ENCODE assay signal across 17 cellular contexts in genomic region chr6:43860285-43860684, GRCh38.
DNase-seq lines count a peak whose midpoint lies in the region; ATAC-seq and TF ChIP-seq lines count a peak whose summit lies in the region.
"Had no signal": no experiment of that assay in that cellular context is flagged by ENCODE, and none has a peak within 500 bp of the region (broad histone marks: within the 10 kb centered on the region; RNA-seq: fewer than 3 reads in every experiment).

No MANE protein-coding gene starts in this region.

- H3K4me1 Mint-ChIP-seq in brain = peaks cover 46% of the 10 kb centered on the region
- H3K4me1 Mint-ChIP-seq: activated CD4-positive, alpha-beta T cell treated with anti-CD3 and anti-CD28 coated beads for 36 hours had no signal

- no peak for ATAC-seq in left ventricle myocardium superior
- ATAC-seq in HG03139 (IDR thresholded peaks at IDR 0.05; ENCODE audit: unreplicated experiment) = no peak
- no peak for ATAC-seq in left lung
- ATAC-seq in GM21447 (IDR thresholded peaks at IDR 0.05; ENCODE audit: unreplicated experiment) = no peak
- ATAC-seq: activated CD4-positive, alpha-beta T cell treated with anti-CD3 and anti-CD28 coated beads for 36 hours; activated naive CD4-positive, alpha-beta T cell treated with anti-CD3 and anti-CD28 coated beads, Interleukin-2, amount 50 U/mL, for 72 hours had no signal

- H3K36me3 ChIP-seq in cardiac muscle cell (no peaks in the 10 kb centered on the region), spleen (no peaks in the 10 kb centered on the region), left lung (no peaks in the 10 kb centered on the region)
- H3K36me3 ChIP-seq: colonic mucosa, SJCRH30 had no signal

- no peaks in the 10 kb centered on the region for H3K36me3 Mint-ChIP-seq in brain
- H3K36me3 Mint-ChIP-seq: activated naive CD4-positive, alpha-beta T cell treated with anti-CD3 and anti-CD28 coated beads, Interleukin-2, amount 50 U/mL, for 72 hours had no signal

- peaks cover 0 to 3% (median 0%) of the 10 kb centered on the region in 5 experiments for H3K9me3 Mint-ChIP-seq in brain
- H3K9me3 Mint-ChIP-seq: activated naive CD4-positive, alpha-beta T cell treated with anti-CD3 and anti-CD28 coated beads, Interleukin-2, amount 50 U/mL, for 72 hours; activated T-helper 1 cell treated with anti-CD3 and anti-CD28 coated beads, Interleukin-12 subunit alpha, Interleukin-12 subunit beta, Interleukin-2, Interleukin-4 antibody, amounts not matched to agents 30 ng/mL and 10 ng/mL and 1 ng/mL, durations not matched to agents 14 hours and 24 hours and 36 hours had no signal

- no peaks in the 10 kb centered on the region for H3K27me3 ChIP-seq in cardiac muscle cell
- H3K27me3 ChIP-seq in spleen (replicated peaks in 1 of 7) = peaks cover 0 to 19% (median 0%) of the 10 kb centered on the region in 7 donors
- peaks cover 0 to 17% of the 10 kb centered on the region in 2 donors for H3K27me3 ChIP-seq in left lung
- H3K27me3 ChIP-seq: colonic mucosa had no signal

- no peak for TF ChIP-seq POLR2A in spleen (IDR thresholded peaks at IDR 0.05)

- WGBS in spleen, 5 donors = 68 to 84% (median 79%) methylated on average over 7 of the region's 7 CpGs

- H3K27ac Mint-ChIP-seq in brain = peak overlapping the region in 4 of 5 experiments; percentile 28 to 86 (median 58)
- H3K27ac Mint-ChIP-seq: activated CD4-positive, alpha-beta T cell treated with anti-CD3 and anti-CD28 coated beads for 36 hours; activated naive CD4-positive, alpha-beta T cell treated with anti-CD3 and anti-CD28 coated beads, Interleukin-2, amount 50 U/mL, for 72 hours; activated T-helper 1 cell treated with anti-CD3 and anti-CD28 coated beads, Interleukin-12 subunit alpha, Interleukin-12 subunit beta, Interleukin-2, Interleukin-4 antibody, amounts not matched to agents 30 ng/mL and 10 ng/mL and 1 ng/mL, durations not matched to agents 14 hours and 24 hours and 36 hours had no signal

- no peak overlapping the region for H3K4me3 Mint-ChIP-seq in brain
- H3K4me3 Mint-ChIP-seq: activated CD4-positive, alpha-beta T cell treated with anti-CD3 and anti-CD28 coated beads for 36 hours; activated T-helper 1 cell treated with anti-CD3 and anti-CD28 coated beads, Interleukin-12 subunit alpha, Interleukin-12 subunit beta, Interleukin-2, Interleukin-4 antibody, amounts not matched to agents 30 ng/mL and 10 ng/mL and 1 ng/mL, durations not matched to agents 14 hours and 24 hours and 36 hours had no signal

- peaks cover 35% of the 10 kb centered on the region for H3K4me1 ChIP-seq in cardiac muscle cell (ENCODE audit: low read depth)
- H3K4me1 ChIP-seq in spleen = no peaks in the 10 kb centered on the region
- H3K4me1 ChIP-seq in left lung = no peaks in the 10 kb centered on the region
- H3K4me1 ChIP-seq: colonic mucosa had no signal

- intact Hi-C loops in left ventricle myocardium superior (cut with micrococcal nuclease) (no loop called here), spleen (cut with DNase I; ENCODE audit: low total_unique reads) (no loop called here), left lung (cut with DNase I) (no loop called here)

- H3K9me3 ChIP-seq in cardiac muscle cell (ENCODE audit: low read depth) = no peaks in the 10 kb centered on the region
- no peaks in the 10 kb centered on the region for H3K9me3 ChIP-seq in spleen
- no peaks in the 10 kb centered on the region for H3K9me3 ChIP-seq in left lung
- H3K9me3 ChIP-seq: colonic mucosa, SJCRH30 had no signal

- no peak overlapping the region for H3K4me3 ChIP-seq in cardiac muscle cell
- H3K4me3 ChIP-seq in spleen = no peak overlapping the region
- no peak overlapping the region for H3K4me3 ChIP-seq in left lung
- H3K4me3 ChIP-seq: colonic mucosa, PC-9, SJCRH30 had no signal

- DNase-seq in cardiac muscle cell (ENCODE audit: low read depth in 1 of 2, low spot score in 1 of 2) (peak in 1 of 2 donors; percentile 17), left ventricle myocardium superior (no peak), NCI-H1092 treated with DMSO at 0.1 percent for 48 hours (lab: John Stamatoyannopoulos, UW) (peak; percentile 9), spleen (peak; percentile 38), left lung (no peak)
- DNase-seq: activated CD4-positive, alpha-beta T cell treated with anti-CD3 and anti-CD28 coated beads for 36 hours; colonic mucosa; NCI-H1694 treated with DMSO at 0.1 percent for 48 hours; NCI-H526 treated with DMSO at 0.1 percent for 48 hours; PC-9; stimulated activated CD4-positive, alpha-beta T cell treated with anti-CD3 and anti-CD28 coated beads, Interleukin-12 subunit alpha, Interleukin-12 subunit beta, amount 100 ng/mL, for 4 hours had no signal

- peak overlapping the region; percentile 14 for H3K27ac ChIP-seq in cardiac muscle cell
- no peak overlapping the region for H3K27ac ChIP-seq in spleen
- H3K27ac ChIP-seq in left lung = no peak overlapping the region
- H3K27ac ChIP-seq: colonic mucosa, PC-9, SJCRH30 had no signal

- H3K27me3 Mint-ChIP-seq in brain = peaks cover 11% of the 10 kb centered on the region

- TF ChIP-seq CTCF in cardiac muscle cell (IDR thresholded peaks at IDR 0.05; ENCODE audit: low read depth, low read length) (no peak), brain (conservative IDR thresholded peaks at IDR 0.05) (no peak), spleen (IDR thresholded peaks at IDR 0.05 in 8 of 11, conservative IDR thresholded peaks at IDR 0.05 in 3 of 11) (no peak), left lung (IDR thresholded peaks at IDR 0.05) (no peak)

Comparison
In these comparisons a context has a peak if more than half of its experiments do, and no peak if none do; other contexts are left out.
1. DNase-seq: peak in NCI-H1092 treated with DMSO at 0.1 percent for 48 hours (single experiment) and spleen (single experiment); none in left ventricle myocardium superior (single experiment) and left lung (0 of 2).